ENCODE assay signal across 17 cellular contexts in the genomic region with DNA sequence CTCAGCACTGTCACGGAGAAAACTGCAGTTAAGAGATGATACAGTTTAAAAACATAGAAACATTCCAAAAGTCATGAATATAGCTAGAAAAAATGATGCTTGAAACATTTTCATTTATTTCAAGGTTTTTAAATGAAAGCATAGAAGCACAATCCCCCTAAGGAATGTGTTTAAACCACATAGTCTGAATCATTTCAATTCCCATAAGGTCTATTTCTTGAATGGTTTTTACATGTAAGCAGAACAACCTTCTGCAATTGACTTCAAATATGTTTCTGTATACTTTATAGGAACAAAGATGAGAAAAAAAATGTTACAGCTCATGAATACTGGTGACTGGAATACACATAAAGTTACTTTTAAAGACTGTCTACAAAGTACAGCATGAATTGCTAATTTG.
DNase-seq lines count a peak whose midpoint lies in the region; ATAC-seq and TF ChIP-seq lines count a peak whose summit lies in the region.
"Had no signal": no experiment of that assay in that cellular context is flagged by ENCODE, and none has a peak within 500 bp of the region (broad histone marks: within the 10 kb centered on the region; RNA-seq: fewer than 3 reads in every experiment).

No MANE protein-coding gene starts in this region.

- TF ChIP-seq CTCF in AG04449 (IDR thresholded peaks at IDR 0.05; ENCODE audit: insufficient read depth, low read length, missing control alignments) (no peak), PC-3 (conservative IDR thresholded peaks at IDR 0.05; ENCODE audit: low read depth, low read length) (no peak), astrocyte of the spinal cord (IDR thresholded peaks at IDR 0.05; ENCODE audit: low read depth, low read length) (no peak)

- no TSS peak for BruUV-seq in PC-3 (replicated peaks; lab: Mats Ljungman, UMichigan)

- peak; percentile 1 for DNase-seq in AG04449 (ENCODE audit: low read depth, low spot score)
- no peak for DNase-seq in PC-3
- peak; percentile 62 for DNase-seq in astrocyte of the spinal cord (ENCODE audit: low read depth, low spot score)
- DNase-seq in fibroblast of the conjunctiva (ENCODE audit: low read depth): peak; percentile 8
- DNase-seq in HCEC 1CT: no peak
- DNase-seq in stimulated activated CD4-positive, alpha-beta T cell treated with anti-CD3 and anti-CD28 coated beads, Interleukin-2, amount 100 ng/mL, for 24 hours: no peak
- DNase-seq in SKM-1 (lab: John Stamatoyannopoulos, UW; ENCODE audit: unreplicated experiment): no peak
- DNase-seq: 8988T; CD8-positive, alpha-beta memory T cell; DND-41; GOT3; NCI-H1048; NCI-H2081 treated with DMSO at 0.1 percent for 48 hours; NCI-H510A treated with DMSO at 0.1 percent for 48 hours had no signal

- intact Hi-C loops in PC-3 (cut with micrococcal nuclease): loop anchor here (1.0 to 10.0 kb wide), 3 partner anchors 69 to 151 kb away; no protein-coding TSS in a partner anchor

- H3K36me3 ChIP-seq in PC-3 (ENCODE audit: low read depth, low read length): no peaks in the 10 kb centered on the region
- H3K36me3 ChIP-seq: BLaER1 had no signal

- H3K9me2 ChIP-seq in PC-3 (replicated peaks; ENCODE audit: low read length): no peaks in the 10 kb centered on the region

- no peaks in the 10 kb centered on the region for H3K79me2 ChIP-seq in PC-3 (ENCODE audit: low read length)

- peaks cover 19% of the 10 kb centered on the region for H3K4me1 ChIP-seq in PC-3 (ENCODE audit: insufficient read depth, low read length)
- H3K4me1 ChIP-seq: BLaER1 had no signal

- peak; percentile 3; the same call in 1 of the 2 replicates for ATAC-seq in PC-3
- no peak for ATAC-seq in GM19035 (IDR thresholded peaks at IDR 0.05; ENCODE audit: unreplicated experiment)

- H2AFZ ChIP-seq in PC-3 (ENCODE audit: low read length): no peak overlapping the region

- H3K4me2 ChIP-seq in PC-3 (ENCODE audit: low read length): peak overlapping the region; percentile 38
- H3K4me2 ChIP-seq: BLaER1, KMS-11 had no signal

- CTCF ChIA-PET in AG04449 (lab: Yijun Ruan, JAX) (no interaction called here), PC-3 (lab: Charles Lee) (interaction anchor here (1.4 kb wide), 1 partner anchor 150 kb away, joined by 3 read pairs; no protein-coding TSS in a partner anchor)

- peak overlapping the region; percentile 66 for H3K27ac ChIP-seq in PC-3 (ENCODE audit: low read length)
- H3K27ac ChIP-seq: BLaER1, KMS-11 had no signal

- H3K9ac ChIP-seq in PC-3 (ENCODE audit: low read length): no peak overlapping the region
- H3K9ac ChIP-seq: BLaER1, KMS-11 had no signal

- H3K27me3 ChIP-seq in PC-3 (ENCODE audit: low read length): no peaks in the 10 kb centered on the region
- H3K27me3 ChIP-seq: BLaER1 had no signal

- no peaks in the 10 kb centered on the region for H4K20me1 ChIP-seq in PC-3 (ENCODE audit: low read length)
- H4K20me1 ChIP-seq: BLaER1 had no signal

- POLR2A ChIA-PET in AG04449 (lab: Yijun Ruan, JAX): no interaction called here
- POLR2A ChIA-PET in PC-3 (lab: Charles Lee; ENCODE audit: unreplicated experiment): interaction anchor here (0.6 kb wide), 1 partner anchor 39 kb away, joined by 3 read pairs; no protein-coding TSS in a partner anchor

- H3K9me3 ChIP-seq in PC-3 (ENCODE audit: low read length): no peaks in the 10 kb centered on the region
- H3K9me3 ChIP-seq: BLaER1 had no signal

- in situ Hi-C loops in astrocyte of the spinal cord (cut with HindIII; ENCODE audit: low sequenced_read_pairs): no loop called here

- H3K4me3 ChIP-seq in AG04449 (ENCODE audit: low read depth, low read length) (no peak overlapping the region), PC-3 (ENCODE audit: low read length) (no peak overlapping the region), astrocyte of the spinal cord (ENCODE audit: low read depth, low read length) (no peak overlapping the region)
- H3K4me3 ChIP-seq: BLaER1 had no signal

- H3F3A ChIP-seq in PC-3 (ENCODE audit: low read length, unreplicated experiment): no peaks in the 10 kb centered on the region

Comparison
In these comparisons a context has a peak if more than half of its experiments do, and no peak if none do; other contexts are left out.
1. DNase-seq: peak in AG04449 (single experiment), astrocyte of the spinal cord (single experiment) and fibroblast of the conjunctiva (single experiment); none in PC-3 (single experiment), HCEC 1CT (single experiment), stimulated activated CD4-positive, alpha-beta T cell treated with anti-CD3 and anti-CD28 coated beads, Interleukin-2, amount 100 ng/mL, for 24 hours (0 of 2) and SKM-1 (single experiment).